27 cellular contexts compared by ENCODE assay signal in the genomic region with DNA sequence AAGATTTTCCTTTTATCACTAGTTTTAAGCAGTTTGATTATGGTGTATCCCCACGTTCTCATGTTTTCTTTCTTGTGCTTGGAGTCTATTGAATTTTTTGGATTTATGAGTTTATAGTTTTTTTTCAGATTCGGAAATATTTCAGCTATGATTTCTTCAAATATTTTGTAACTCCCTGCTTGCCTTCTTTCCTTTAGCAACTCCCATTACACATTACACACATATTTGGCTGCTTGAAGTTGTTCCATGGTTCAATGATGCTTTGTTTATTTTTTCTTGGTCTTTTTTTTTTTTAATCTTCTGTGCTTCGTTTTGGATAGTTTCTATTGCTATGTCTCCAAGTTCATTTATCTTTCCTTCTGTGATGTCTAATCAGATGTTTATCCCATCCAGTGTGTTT. TPM values are rescaled to one million over a fixed set of nuclear protein-coding genes. Genes with fewer than 3 reads are reported as not detected.
DNase-seq lines count a peak whose midpoint lies in the region; ATAC-seq and TF ChIP-seq lines count a peak whose summit lies in the region.
"Had no signal": no experiment of that assay in that cellular context is flagged by ENCODE, and none has a peak within 500 bp of the region (broad histone marks: within the 10 kb centered on the region; RNA-seq: fewer than 3 reads in every experiment).

No MANE protein-coding gene starts in this region.

- no peak for ATAC-seq in HG03520 (IDR thresholded peaks at IDR 0.05; ENCODE audit: unreplicated experiment)
- ATAC-seq: effector memory CD8-positive, alpha-beta T cell; left colon; mucosa of descending colon; natural killer cell treated with Interleukin-12 subunit alpha and Interleukin-12 subunit beta and Interleukin-15 and Interleukin-18, amount 100 ng/mL, for 72 hours; Panc1; upper lobe of right lung had no signal

- no peaks in the 10 kb centered on the region for H4K20me1 ChIP-seq in MM.1S (ENCODE audit: insufficient read depth, low read length)

- no peak overlapping the region for H3K27ac ChIP-seq in MM.1S (ENCODE audit: low read length)
- H3K27ac ChIP-seq: suprapubic skin, upper lobe of right lung had no signal

- H3K27ac Mint-ChIP-seq in progenitor cell of endocrine pancreas: peak overlapping the region; percentile 7
- H3K27ac Mint-ChIP-seq: activated CD4-positive, alpha-beta memory T cell treated with anti-CD3 and anti-CD28 coated beads, Interleukin-2, amount 10 ng/mL, durations not matched to agents 7 days and 5 days; activated naive CD4-positive, alpha-beta T cell treated with anti-CD3 and anti-CD28 coated beads for 36 hours; activated T-helper 1 cell treated with anti-CD3 and anti-CD28 coated beads, Interleukin-12 subunit alpha, Interleukin-12 subunit beta, Interleukin-2, Interleukin-4 antibody, amounts not matched to agents 30 ng/mL and 10 ng/mL and 1 ng/mL, durations not matched to agents 14 hours and 24 hours and 36 hours; effector memory CD8-positive, alpha-beta T cell; immature natural killer cell; natural killer cell treated with Interleukin-12 subunit alpha and Interleukin-12 subunit beta and Interleukin-15 and Interleukin-18, amount 100 ng/mL, for 72 hours; T-helper 2 cell treated with Interferon-gamma antibody and Interleukin-4, amounts not matched to agents 5 μg/mL and 100 μg/mL, for 36 hours had no signal

- H3K4me1 Mint-ChIP-seq in progenitor cell of endocrine pancreas (ENCODE audit: low read depth): no peaks in the 10 kb centered on the region
- H3K4me1 Mint-ChIP-seq: activated CD4-positive, alpha-beta memory T cell treated with anti-CD3 and anti-CD28 coated beads, Interleukin-2, amount 10 ng/mL, durations not matched to agents 7 days and 5 days; immature natural killer cell had no signal

- H3K9ac ChIP-seq in adipocyte (ENCODE audit: low read length) (peak overlapping the region; percentile 78), MM.1S (ENCODE audit: low read length) (no peak overlapping the region)

- TF ChIP-seq CTCF in AG09319 (IDR thresholded peaks at IDR 0.05; ENCODE audit: low read depth, low read length) (no peak), progenitor cell of endocrine pancreas (IDR thresholded peaks at IDR 0.05; ENCODE audit: unreplicated experiment) (no peak), MM.1S (IDR thresholded peaks at IDR 0.05; ENCODE audit: low read length) (no peak)

- H3K36me3 ChIP-seq in adipocyte (ENCODE audit: control insufficient read depth, insufficient read depth, low read length, severe bottlenecking) (no peaks in the 10 kb centered on the region), MM.1S (replicated peaks; ENCODE audit: insufficient read depth, low read length) (no peaks in the 10 kb centered on the region)
- H3K36me3 ChIP-seq: suprapubic skin, upper lobe of right lung had no signal

- H3K4me1 ChIP-seq in adipocyte (ENCODE audit: control insufficient read depth, insufficient read depth, low read length): peaks cover 6% of the 10 kb centered on the region
- H3K4me1 ChIP-seq in MM.1S (ENCODE audit: low read length): no peaks in the 10 kb centered on the region
- H3K4me1 ChIP-seq: suprapubic skin, upper lobe of right lung had no signal

- H3K9me3 ChIP-seq in adipocyte (ENCODE audit: control insufficient read depth, low read length) (peaks cover 2% of the 10 kb centered on the region), MM.1S (replicated peaks; ENCODE audit: insufficient read depth, low read length) (no peaks in the 10 kb centered on the region)
- H3K9me3 ChIP-seq: mucosa of descending colon, suprapubic skin, upper lobe of right lung had no signal

- no peak overlapping the region for H2AFZ ChIP-seq in MM.1S (ENCODE audit: low read length)

- H3F3A ChIP-seq in MM.1S (ENCODE audit: insufficient read depth, low read length): no peaks in the 10 kb centered on the region

- peaks cover 16% of the 10 kb centered on the region for H3K36me3 Mint-ChIP-seq in progenitor cell of endocrine pancreas (ENCODE audit: insufficient read depth)

- H3K4me3 ChIP-seq in adipocyte (ENCODE audit: low read length) (peak overlapping the region; percentile 73), MM.1S (ENCODE audit: low read length) (no peak overlapping the region)
- H3K4me3 ChIP-seq: mucosa of descending colon, smooth muscle cell, suprapubic skin, upper lobe of right lung had no signal

- H3K4me3 Mint-ChIP-seq in progenitor cell of endocrine pancreas (ENCODE audit: low read depth): no peak overlapping the region
- H3K4me3 Mint-ChIP-seq: activated CD4-positive, alpha-beta memory T cell treated with anti-CD3 and anti-CD28 coated beads, Interleukin-2, amount 10 ng/mL, durations not matched to agents 7 days and 5 days; activated naive CD4-positive, alpha-beta T cell treated with anti-CD3 and anti-CD28 coated beads for 36 hours; activated T-helper 1 cell treated with anti-CD3 and anti-CD28 coated beads, Interleukin-12 subunit alpha, Interleukin-12 subunit beta, Interleukin-2, Interleukin-4 antibody, amounts not matched to agents 30 ng/mL and 10 ng/mL and 1 ng/mL, durations not matched to agents 14 hours and 24 hours and 36 hours; effector memory CD8-positive, alpha-beta T cell; immature natural killer cell; natural killer cell treated with Interleukin-12 subunit alpha and Interleukin-12 subunit beta and Interleukin-15 and Interleukin-18, amount 100 ng/mL, for 72 hours; T-helper 2 cell treated with Interferon-gamma antibody and Interleukin-4, amounts not matched to agents 5 μg/mL and 100 μg/mL, for 36 hours had no signal

- no peaks in the 10 kb centered on the region for H3K79me2 ChIP-seq in MM.1S (ENCODE audit: low read length)

- peaks cover 7% of the 10 kb centered on the region for H3K9me3 Mint-ChIP-seq in progenitor cell of endocrine pancreas (ENCODE audit: low read depth)
- H3K9me3 Mint-ChIP-seq: activated T-helper 1 cell treated with anti-CD3 and anti-CD28 coated beads, Interleukin-12 subunit alpha, Interleukin-12 subunit beta, Interleukin-2, Interleukin-4 antibody, amounts not matched to agents 30 ng/mL and 10 ng/mL and 1 ng/mL, durations not matched to agents 14 hours and 24 hours and 36 hours; effector memory CD8-positive, alpha-beta T cell had no signal

- H3K27me3 Mint-ChIP-seq in progenitor cell of endocrine pancreas: no peaks in the 10 kb centered on the region
- H3K27me3 Mint-ChIP-seq: activated CD4-positive, alpha-beta memory T cell treated with anti-CD3 and anti-CD28 coated beads, Interleukin-2, amount 10 ng/mL, durations not matched to agents 7 days and 5 days; effector memory CD8-positive, alpha-beta T cell; natural killer cell treated with Interleukin-12 subunit alpha and Interleukin-12 subunit beta and Interleukin-15 and Interleukin-18, amount 100 ng/mL, for 72 hours had no signal

- H3K4me2 ChIP-seq in MM.1S (ENCODE audit: low read depth, low read length): no peak overlapping the region
- H3K4me2 ChIP-seq: smooth muscle cell had no signal

- H3K9me2 ChIP-seq in MM.1S (replicated peaks; ENCODE audit: insufficient read depth, low read length): no peaks in the 10 kb centered on the region

- H3K27me3 ChIP-seq in adipocyte (replicated peaks; ENCODE audit: control insufficient read depth, insufficient read depth, low read length) (no peaks in the 10 kb centered on the region), MM.1S (replicated peaks; ENCODE audit: insufficient read depth, low read length) (no peaks in the 10 kb centered on the region)
- H3K27me3 ChIP-seq: suprapubic skin, upper lobe of right lung had no signal

- DNase-seq in AG09319 (ENCODE audit: extremely low read depth, low read depth) (peak; percentile 54), adipocyte (ENCODE audit: low read depth) (peak; percentile 83), fibroblast of peridontal ligament (ENCODE audit: extremely low read depth) (peak; percentile 85), progenitor cell of endocrine pancreas (ENCODE audit: low spot score, unreplicated experiment) (no peak), MM.1S (no peak)
- no peak for DNase-seq in effector CD4-positive, alpha-beta T cell
- no peak for DNase-seq in activated T-cell treated with anti-CD3 and anti-CD28 coated beads, Interleukin-2, amount 50 U/mL, for 1 hour
- DNase-seq: activated CD4-positive, alpha-beta memory T cell treated with anti-CD3 and anti-CD28 coated beads, Interleukin-2, amount 10 ng/mL, durations not matched to agents 7 days and 5 days; activated CD8-positive, alpha-beta memory T cell treated with anti-CD3 and anti-CD28 coated beads, Interleukin-2, amount 50 U/mL, for 4 hours; activated naive CD4-positive, alpha-beta T cell treated with anti-CD3 and anti-CD28 coated beads for 36 hours; effector memory CD8-positive, alpha-beta T cell; immature natural killer cell; Kasumi-1; left colon; mucosa of descending colon; NCI-H146; NCI-H774; SIG-M5; stimulated activated naive CD4-positive, alpha-beta T cell; upper lobe of right lung had no signal

RNA-seq across cellular contexts. Expression of a gene that starts 48.5 kb away (rescaled TPM):
- total RNA-seq in progenitor cell of endocrine pancreas: 14.5 and 14.8 TPM in 2 replicates

Comparison
In these comparisons a context has a peak if more than half of its experiments do, and no peak if none do; other contexts are left out.
1. DNase-seq: peak in AG09319 (single experiment), adipocyte (single experiment) and fibroblast of peridontal ligament (single experiment); none in progenitor cell of endocrine pancreas (single experiment), MM.1S (single experiment), effector CD4-positive, alpha-beta T cell (single experiment) and activated T-cell treated with anti-CD3 and anti-CD28 coated beads, Interleukin-2, amount 50 U/mL, for 1 hour (single experiment).